ENCODE assay signal across 35 cellular contexts in the genomic region with DNA sequence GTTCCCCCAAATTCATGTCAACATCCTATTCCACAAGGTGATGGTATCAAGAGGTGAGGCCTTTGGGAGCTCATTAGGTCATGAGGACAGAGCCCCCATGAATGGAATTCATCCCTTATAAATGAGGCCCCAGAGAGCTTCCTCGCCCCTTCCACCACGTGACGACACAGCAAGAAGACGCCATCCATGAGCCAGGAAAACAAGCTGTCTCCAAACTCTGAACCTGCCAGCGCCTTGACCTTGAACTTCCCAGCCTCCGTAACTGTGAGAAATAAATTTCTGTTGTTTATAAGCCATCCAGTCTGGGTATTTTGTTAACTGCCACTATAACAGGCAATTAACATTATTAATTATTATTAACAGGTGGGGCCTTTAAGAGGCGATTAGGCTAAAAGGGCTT.
"Had no signal": no experiment of that assay in that cellular context is flagged by ENCODE, and none has a peak within 500 bp of the region (broad histone marks: within the 10 kb centered on the region; RNA-seq: fewer than 3 reads in every experiment).

No MANE protein-coding gene starts in this region.

- H3K36me3 ChIP-seq: MG63 had no signal

- H3K4me3 ChIP-seq: MG63 had no signal

- H3K27me3 ChIP-seq: MG63 had no signal

- H3K27ac ChIP-seq: KMS-11 had no signal

- DNase-seq: Karpas-422, Kasumi-1, KBM-7, KG1, MG63, MM.1S, MV-4-11, NCI-H1048, NCI-H1092, NCI-H1092 treated with DMSO at 0.1 percent for 48 hours, NCI-H1105, NCI-H1105 treated with DMSO at 0.1 percent for 48 hours, NCI-H1417, NCI-H1417 treated with DMSO at 0.1 percent for 48 hours, NCI-H1436, NCI-H1436 treated with DMSO at 0.1 percent for 48 hours, NCI-H146, NCI-H1694, NCI-H1694 treated with DMSO at 0.1 percent for 48 hours, NCI-H187, NCI-H187 treated with DMSO at 0.1 percent for 48 hours, NCI-H1930, NCI-H2029, NCI-H2029 treated with DMSO at 0.1 percent for 48 hours, NCI-H2081, NCI-H2081 treated with DMSO at 0.1 percent for 48 hours, NCI-H2107, NCI-H2171, NCI-H2171 treated with DMSO at 0.1 percent for 48 hours, NCI-H2227 treated with DMSO at 0.1 percent for 48 hours, NCI-H226, NCI-H345, NCI-H446, NCI-H446 treated with DMSO at 0.1 percent for 48 hours had no signal

- H3K9me3 ChIP-seq: MG63 had no signal
